ENCODE assay signal across 18 cellular contexts in genomic region chr9:100070642-100071041, GRCh38.
"Had no signal": no experiment of that assay in that cellular context is flagged by ENCODE, and none has a peak within 500 bp of the region (broad histone marks: within the 10 kb centered on the region; RNA-seq: fewer than 3 reads in every experiment).

No MANE protein-coding gene starts in this region.

- H3K27ac Mint-ChIP-seq: activated T-cell treated with anti-CD3 and anti-CD28 coated beads, Interleukin-2, amount 50 U/mL, for 24 hours had no signal

- H3K9me3 ChIP-seq: colonic mucosa, prostate gland, tibial nerve, uterus had no signal

- H3K27ac ChIP-seq: colonic mucosa, prostate gland, skin epidermis, tibial nerve, uterus had no signal

- H3K36me3 ChIP-seq: colonic mucosa, prostate gland, tibial nerve, uterus, WERI-Rb-1 had no signal

- H3K4me3 Mint-ChIP-seq: activated T-cell treated with anti-CD3 and anti-CD28 coated beads, Interleukin-2, amount 50 U/mL, for 24 hours had no signal

- H3K4me3 ChIP-seq: colonic mucosa, prostate gland, skin epidermis, tibial nerve, uterus had no signal

- H3K27me3 Mint-ChIP-seq: activated T-cell treated with anti-CD3 and anti-CD28 coated beads, Interleukin-2, amount 50 U/mL, for 24 hours had no signal

- H3K9me3 Mint-ChIP-seq: activated T-cell treated with anti-CD3 and anti-CD28 coated beads, Interleukin-2, amount 50 U/mL, for 24 hours had no signal

- H3K27me3 ChIP-seq: colonic mucosa, tibial nerve, uterus had no signal

- DNase-seq: activated CD4-positive, alpha-beta T cell treated with anti-CD3 and anti-CD28 coated beads, Interleukin-2, amount 50 U/mL, for 48 hours; activated effector memory CD4-positive, alpha-beta T cell treated with Interleukin-2 at 50 U/mL for 16 hours; activated naive CD4-positive, alpha-beta T cell treated with anti-CD3 and anti-CD28 coated beads, Interleukin-2, amount 50 U/mL, for 16 hours; activated T-cell treated with anti-CD3 and anti-CD28 coated beads, Interleukin-2, amount 50 U/mL, for 24 hours; colonic mucosa; foreskin fibroblast; left ventricle myocardium superior; mesenchymal stem cell; right cardiac atrium; stimulated activated CD4-positive, alpha-beta T cell treated with anti-CD3 and anti-CD28 coated beads, Interleukin-15, amount 100 ng/mL, for 24 hours; stimulated activated CD4-positive, alpha-beta T cell treated with anti-CD3 and anti-CD28 coated beads, Interleukin-4, amount 100 ng/mL, for 1 hour; stimulated activated naive CD4-positive, alpha-beta T cell; T-helper 9 cell; uterus; WERI-Rb-1 had no signal
